20 cellular contexts compared by ENCODE assay signal in the genomic region with DNA sequence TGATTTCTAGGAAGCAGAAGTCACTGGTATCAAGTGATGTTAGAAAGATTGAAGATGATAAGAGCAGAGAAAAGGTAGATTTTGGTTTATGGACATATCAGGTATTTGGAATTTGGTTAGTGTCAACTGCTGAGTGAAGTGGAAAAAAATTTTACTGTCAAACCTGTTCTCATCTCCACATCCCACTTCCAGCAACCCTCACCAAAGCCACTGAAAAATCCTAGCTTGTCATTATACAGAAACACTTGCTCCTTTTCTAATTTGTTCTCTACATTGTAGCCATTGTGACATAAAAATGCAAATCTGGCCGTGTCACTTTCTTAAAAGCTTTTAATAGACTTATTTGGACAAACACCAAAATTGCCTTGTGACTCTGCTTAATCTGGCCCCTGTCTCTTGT.
"Had no signal": no experiment of that assay in that cellular context is flagged by ENCODE, and none has a peak within 500 bp of the region (broad histone marks: within the 10 kb centered on the region; RNA-seq: fewer than 3 reads in every experiment).

No MANE protein-coding gene starts in this region.

- H3K27ac ChIP-seq: dorsolateral prefrontal cortex, heart left ventricle, left lung, right atrium auricular region, upper lobe of left lung had no signal

- DNase-seq: activated CD4-positive, alpha-beta T cell treated with anti-CD3 and anti-CD28 coated beads, Interleukin-2, amount 10 ng/mL, durations not matched to agents 7 days and 5 days; activated CD4-positive, CD25-positive, alpha-beta regulatory T cell; activated naive CD4-positive, alpha-beta T cell treated with anti-CD3 and anti-CD28 coated beads, Interleukin-2, amount 50 U/mL, for 16 hours; activated T-cell treated with anti-CD3 and anti-CD28 coated beads for 4 hours; amniotic stem cell; dorsolateral prefrontal cortex; heart left ventricle; islet precursor cell; left lung; mesenchymal stem cell; posterior cingulate gyrus; small intestine; substantia nigra; T-helper 17 cell; upper lobe of left lung had no signal

- H3K4me3 ChIP-seq: dorsolateral prefrontal cortex, heart left ventricle, left lung, right atrium auricular region, upper lobe of left lung had no signal

- ATAC-seq: esophagus mucosa; left lung; SK-N-SH treated with all-trans-retinoic acid at 6 μM for 48 hours; stimulated activated memory B cell treated with anti-CD40 and anti-IgM and Interleukin-4, amounts not matched to agents 10 μg/mL and 1 μg/mL and 100 μg/mL, for 72 hours; T-helper 17 cell had no signal

- H3K27me3 ChIP-seq: dorsolateral prefrontal cortex, heart left ventricle, left lung, right atrium auricular region, upper lobe of left lung had no signal

- H3K4me3 Mint-ChIP-seq: activated CD4-positive, alpha-beta T cell treated with anti-CD3 and anti-CD28 coated beads, Interleukin-2, amount 10 ng/mL, durations not matched to agents 7 days and 5 days; stimulated activated memory B cell treated with anti-CD40 and anti-IgM and Interleukin-4, amounts not matched to agents 10 μg/mL and 1 μg/mL and 100 μg/mL, for 72 hours; T-helper 17 cell had no signal

- H3K4me1 ChIP-seq: right atrium auricular region had no signal

- H3K27ac Mint-ChIP-seq: activated CD4-positive, alpha-beta T cell treated with anti-CD3 and anti-CD28 coated beads, Interleukin-2, amount 10 ng/mL, durations not matched to agents 7 days and 5 days; activated T-helper 2 cell treated with anti-CD3 and anti-CD28 coated beads, Interferon-gamma antibody, Interleukin-2, Interleukin-4, amounts not matched to agents 10 μg/mL and 5 μg/mL and 100 μg/mL, durations not matched to agents 14 hours and 24 hours and 36 hours; stimulated activated memory B cell treated with anti-CD40 and anti-IgM and Interleukin-4, amounts not matched to agents 10 μg/mL and 1 μg/mL and 100 μg/mL, for 72 hours; T-helper 17 cell had no signal

- H3K27me3 Mint-ChIP-seq: activated CD4-positive, alpha-beta T cell treated with anti-CD3 and anti-CD28 coated beads, Interleukin-2, amount 10 ng/mL, durations not matched to agents 7 days and 5 days; stimulated activated memory B cell treated with anti-CD40 and anti-IgM and Interleukin-4, amounts not matched to agents 10 μg/mL and 1 μg/mL and 100 μg/mL, for 72 hours; T-helper 17 cell had no signal

- H3K9me3 ChIP-seq: heart left ventricle, left lung, right atrium auricular region, upper lobe of left lung had no signal
